26 cellular contexts compared by ENCODE assay signal in genomic region chr7:28311670-28312069, GRCh38.
"Had no signal": no experiment of that assay in that cellular context is flagged by ENCODE, and none has a peak within 500 bp of the region (broad histone marks: within the 10 kb centered on the region; RNA-seq: fewer than 3 reads in every experiment).

No MANE protein-coding gene starts in this region.

- H3K27ac Mint-ChIP-seq: activated naive CD4-positive, alpha-beta T cell treated with anti-CD3 and anti-CD28 coated beads, Interleukin-2, amount 10 ng/mL, durations not matched to agents 7 days and 5 days; activated naive CD8-positive, alpha-beta T cell treated with anti-CD3 and anti-CD28 coated beads, Interleukin-2, amount 10 ng/mL, durations not matched to agents 7 days and 5 days; activated T-cell treated with anti-CD3 and anti-CD28 coated beads, Interleukin-2, amount 50 U/mL, for 24 hours; naive thymus-derived CD4-positive, alpha-beta T cell; T-helper 2 cell treated with Interferon-gamma antibody and Interleukin-4, amounts not matched to agents 5 μg/mL and 100 μg/mL, for 36 hours had no signal

- H3K4me1 Mint-ChIP-seq: activated naive CD4-positive, alpha-beta T cell treated with anti-CD3 and anti-CD28 coated beads, Interleukin-2, amount 10 ng/mL, durations not matched to agents 7 days and 5 days; neural crest cell had no signal

- H3K36me3 Mint-ChIP-seq: activated naive CD4-positive, alpha-beta T cell treated with anti-CD3 and anti-CD28 coated beads, Interleukin-2, amount 10 ng/mL, durations not matched to agents 7 days and 5 days; activated naive CD8-positive, alpha-beta T cell treated with anti-CD3 and anti-CD28 coated beads, Interleukin-2, amount 10 ng/mL, durations not matched to agents 7 days and 5 days had no signal

- H3K9me3 Mint-ChIP-seq: activated naive CD4-positive, alpha-beta T cell treated with anti-CD3 and anti-CD28 coated beads, Interleukin-2, amount 10 ng/mL, durations not matched to agents 7 days and 5 days; activated naive CD8-positive, alpha-beta T cell treated with anti-CD3 and anti-CD28 coated beads, Interleukin-2, amount 10 ng/mL, durations not matched to agents 7 days and 5 days; activated T-cell treated with anti-CD3 and anti-CD28 coated beads, Interleukin-2, amount 50 U/mL, for 24 hours; neural crest cell; T-helper 2 cell treated with Interferon-gamma antibody and Interleukin-4, amounts not matched to agents 5 μg/mL and 100 μg/mL, for 36 hours had no signal

- ATAC-seq: gastroesophageal sphincter; heart left ventricle; naive thymus-derived CD4-positive, alpha-beta T cell; right cardiac atrium had no signal

- DNase-seq: activated CD4-positive, alpha-beta T cell treated with anti-CD3 and anti-CD28 coated beads for 4 hours; activated CD4-positive, alpha-beta T cell treated with anti-CD3 and anti-CD28 coated beads, Interleukin-2, amount 50 U/mL, for 4 hours; activated CD4-positive, CD25-positive, alpha-beta regulatory T cell; activated CD8-positive, alpha-beta memory T cell treated with anti-CD3 and anti-CD28 coated beads, Interleukin-2, amount 50 U/mL, for 48 hours; activated gamma-delta T cell; activated naive CD4-positive, alpha-beta T cell treated with anti-CD3 and anti-CD28 coated beads, Interleukin-2, amount 10 ng/mL, durations not matched to agents 7 days and 5 days; activated naive CD8-positive, alpha-beta T cell treated with anti-CD3 and anti-CD28 coated beads, Interleukin-2, amount 10 ng/mL, durations not matched to agents 7 days and 5 days; activated T-cell treated with anti-CD3 and anti-CD28 coated beads, Interleukin-2, amount 50 U/mL, for 24 hours; brain microvascular endothelial cell; dorsolateral prefrontal cortex; effector memory CD4-positive, alpha-beta T cell; heart left ventricle; islet precursor cell; mammary epithelial cell; midbrain; naive thymus-derived CD4-positive, alpha-beta T cell; right cardiac atrium; spleen; stimulated activated naive CD4-positive, alpha-beta T cell; T-helper 1 cell had no signal

- H3K4me3 ChIP-seq: ascending aorta, coronary artery, dorsolateral prefrontal cortex, gastroesophageal sphincter, heart left ventricle, spleen, tibial nerve had no signal

- H3K36me3 ChIP-seq: ascending aorta, brain microvascular endothelial cell, gastroesophageal sphincter, heart left ventricle, spleen, tibial nerve had no signal

- H3K4me1 ChIP-seq: ascending aorta, gastroesophageal sphincter, spleen had no signal

- H3K9me3 ChIP-seq: ascending aorta, gastroesophageal sphincter, heart left ventricle, spleen, tibial nerve had no signal

- H3K4me3 Mint-ChIP-seq: activated naive CD4-positive, alpha-beta T cell treated with anti-CD3 and anti-CD28 coated beads, Interleukin-2, amount 10 ng/mL, durations not matched to agents 7 days and 5 days; activated naive CD8-positive, alpha-beta T cell treated with anti-CD3 and anti-CD28 coated beads, Interleukin-2, amount 10 ng/mL, durations not matched to agents 7 days and 5 days; activated T-cell treated with anti-CD3 and anti-CD28 coated beads, Interleukin-2, amount 50 U/mL, for 24 hours; naive thymus-derived CD4-positive, alpha-beta T cell; neural crest cell; T-helper 2 cell treated with Interferon-gamma antibody and Interleukin-4, amounts not matched to agents 5 μg/mL and 100 μg/mL, for 36 hours had no signal

- H3K27ac ChIP-seq: ascending aorta, brain microvascular endothelial cell, coronary artery, dorsolateral prefrontal cortex, gastroesophageal sphincter, heart left ventricle, spleen, tibial nerve had no signal

- H3K27me3 ChIP-seq: ascending aorta had no signal
